2 cellular contexts compared by ENCODE assay signal in the genomic region with DNA sequence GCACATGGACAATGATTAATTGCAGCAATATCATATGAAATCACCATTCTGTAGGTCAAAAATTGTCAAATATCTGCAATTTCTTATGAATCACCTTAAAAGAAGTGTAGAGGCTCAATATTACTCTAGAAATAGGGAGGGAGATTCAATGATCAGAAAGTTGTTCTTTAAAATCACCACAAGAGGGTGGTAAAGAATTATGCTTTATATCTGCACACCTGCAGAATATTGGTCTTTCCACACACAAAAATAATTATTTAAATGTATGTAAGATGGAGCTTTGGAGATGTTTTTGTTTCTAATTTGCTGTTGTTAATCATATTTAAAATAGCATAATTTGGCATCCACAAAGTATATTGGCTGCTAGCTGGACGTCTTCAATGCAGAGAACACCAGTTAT.
TF ChIP-seq lines count a peak whose summit lies in the region.

No MANE protein-coding gene starts in this region.

TF ChIP-seq in A549, 52 proteins besides CTCF, POLR2A, EP300 and RAD21:
- TF ChIP-seq SMC3 (IDR thresholded peaks at IDR 0.05), result peak; percentile 59; the same call in 2 of the 3 replicates

TF ChIP-seq in neural cell, 6 proteins besides CTCF, POLR2A, EP300 and RAD21:
- TF ChIP-seq SMC3 (conservative IDR thresholded peaks at IDR 0.05; ENCODE audit: poor library complexity), result peak; percentile 93
